Comparison of ENCODE assay signal across 1 cellular context in the genomic region with DNA sequence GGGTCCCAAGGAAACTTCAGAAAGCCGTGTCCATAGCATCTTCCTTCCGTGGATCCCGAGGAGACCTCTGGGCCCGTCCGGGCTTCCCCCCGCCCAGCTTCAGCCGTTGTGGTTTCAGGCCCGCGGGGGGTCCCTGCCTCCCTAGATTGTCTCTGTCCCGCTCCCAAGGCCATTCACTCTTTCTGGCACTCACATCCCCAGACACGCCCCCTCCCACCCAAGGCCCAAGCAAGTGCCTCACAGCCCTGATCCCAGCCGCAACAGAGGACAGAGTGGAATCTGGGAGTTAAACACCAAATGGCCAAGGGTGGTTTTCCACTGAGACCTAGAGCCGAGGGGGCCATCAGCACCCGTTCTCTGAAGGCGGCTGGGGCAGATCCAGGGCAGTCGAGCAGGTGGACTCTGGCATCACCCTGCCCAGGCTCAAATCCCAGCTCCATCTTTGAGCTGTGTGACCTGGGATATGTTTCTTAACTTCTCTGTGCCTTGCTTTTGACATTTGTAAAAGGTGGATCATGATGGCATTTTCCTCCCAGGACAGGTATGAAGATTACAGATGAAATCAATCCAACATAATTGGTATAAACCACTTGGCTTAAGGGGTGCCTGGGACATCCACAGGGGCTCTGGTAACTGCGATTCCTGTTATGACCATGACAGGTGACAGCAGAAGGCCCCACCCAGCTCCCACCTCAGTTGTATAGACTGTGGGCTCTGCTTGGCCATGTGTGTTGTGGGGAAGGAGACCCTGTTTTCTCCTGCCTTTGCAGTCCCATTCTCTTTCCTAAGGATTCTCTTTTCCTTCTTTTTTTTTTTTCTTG.
TF ChIP-seq lines count a peak whose summit lies in the region.

No MANE protein-coding gene starts in this region.

TF ChIP-seq in GM12878, 131 proteins besides CTCF, POLR2A, EP300 and RAD21:
- TF ChIP-seq, protein P1, sequence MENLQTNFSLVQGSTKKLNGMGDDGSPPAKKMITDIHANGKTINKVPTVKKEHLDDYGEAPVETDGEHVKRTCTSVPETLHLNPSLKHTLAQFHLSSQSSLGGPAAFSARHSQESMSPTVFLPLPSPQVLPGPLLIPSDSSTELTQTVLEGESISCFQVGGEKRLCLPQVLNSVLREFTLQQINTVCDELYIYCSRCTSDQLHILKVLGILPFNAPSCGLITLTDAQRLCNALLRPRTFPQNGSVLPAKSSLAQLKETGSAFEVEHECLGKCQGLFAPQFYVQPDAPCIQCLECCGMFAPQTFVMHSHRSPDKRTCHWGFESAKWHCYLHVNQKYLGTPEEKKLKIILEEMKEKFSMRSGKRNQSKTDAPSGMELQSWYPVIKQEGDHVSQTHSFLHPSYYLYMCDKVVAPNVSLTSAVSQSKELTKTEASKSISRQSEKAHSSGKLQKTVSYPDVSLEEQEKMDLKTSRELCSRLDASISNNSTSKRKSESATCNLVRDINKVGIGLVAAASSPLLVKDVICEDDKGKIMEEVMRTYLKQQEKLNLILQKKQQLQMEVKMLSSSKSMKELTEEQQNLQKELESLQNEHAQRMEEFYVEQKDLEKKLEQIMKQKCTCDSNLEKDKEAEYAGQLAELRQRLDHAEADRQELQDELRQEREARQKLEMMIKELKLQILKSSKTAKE (IDR thresholded peaks at IDR 0.05; ENCODE audit: low read depth, poor library complexity, severe bottlenecking): no peak
- TF ChIP-seq TCF12 (IDR thresholded peaks at IDR 0.05; ENCODE audit: low read depth, low read length) (no peak), STAT3 (IDR thresholded peaks at IDR 0.05; ENCODE audit: low read depth, low read length) (no peak), BMI1 (IDR thresholded peaks at IDR 0.05; ENCODE audit: borderline replicate concordance) (no peak), PKNOX1 (IDR thresholded peaks at IDR 0.05) (no peak), POLR2AphosphoS2 (IDR thresholded peaks at IDR 0.05; ENCODE audit: low read depth, low read length) (no peak), WRNIP1 (IDR thresholded peaks at IDR 0.05; ENCODE audit: borderline replicate concordance, low read depth, low read length) (no peak), NFYA (IDR thresholded peaks at IDR 0.05; ENCODE audit: borderline replicate concordance, low read depth, low read length) (no peak), ELK1 (IDR thresholded peaks at IDR 0.05; ENCODE audit: low read depth, low read length) (no peak), POU2F2 (IDR thresholded peaks at IDR 0.05; ENCODE audit: borderline replicate concordance, low read depth, low read length) (no peak), BHLHE40 (IDR thresholded peaks at IDR 0.05; ENCODE audit: borderline replicate concordance in 1 of 2, low read depth in 2 of 2, low read length in 1 of 2) (no peak), HSF1 (IDR thresholded peaks at IDR 0.05; ENCODE audit: low read depth, low read length) (no peak), JUNB (IDR thresholded peaks at IDR 0.05) (no peak), CBX3 (IDR thresholded peaks at IDR 0.05; ENCODE audit: borderline replicate concordance, low read depth) (no peak), IRF3 (IDR thresholded peaks at IDR 0.05) (no peak), YBX1 (IDR thresholded peaks at IDR 0.05) (no peak), PML (IDR thresholded peaks at IDR 0.05; ENCODE audit: low read length) (no peak), PBX3 (IDR thresholded peaks at IDR 0.05; ENCODE audit: insufficient replicate concordance, low read depth, low read length) (no peak)
